ENCODE assay signal across 1 cellular context in the genomic region with DNA sequence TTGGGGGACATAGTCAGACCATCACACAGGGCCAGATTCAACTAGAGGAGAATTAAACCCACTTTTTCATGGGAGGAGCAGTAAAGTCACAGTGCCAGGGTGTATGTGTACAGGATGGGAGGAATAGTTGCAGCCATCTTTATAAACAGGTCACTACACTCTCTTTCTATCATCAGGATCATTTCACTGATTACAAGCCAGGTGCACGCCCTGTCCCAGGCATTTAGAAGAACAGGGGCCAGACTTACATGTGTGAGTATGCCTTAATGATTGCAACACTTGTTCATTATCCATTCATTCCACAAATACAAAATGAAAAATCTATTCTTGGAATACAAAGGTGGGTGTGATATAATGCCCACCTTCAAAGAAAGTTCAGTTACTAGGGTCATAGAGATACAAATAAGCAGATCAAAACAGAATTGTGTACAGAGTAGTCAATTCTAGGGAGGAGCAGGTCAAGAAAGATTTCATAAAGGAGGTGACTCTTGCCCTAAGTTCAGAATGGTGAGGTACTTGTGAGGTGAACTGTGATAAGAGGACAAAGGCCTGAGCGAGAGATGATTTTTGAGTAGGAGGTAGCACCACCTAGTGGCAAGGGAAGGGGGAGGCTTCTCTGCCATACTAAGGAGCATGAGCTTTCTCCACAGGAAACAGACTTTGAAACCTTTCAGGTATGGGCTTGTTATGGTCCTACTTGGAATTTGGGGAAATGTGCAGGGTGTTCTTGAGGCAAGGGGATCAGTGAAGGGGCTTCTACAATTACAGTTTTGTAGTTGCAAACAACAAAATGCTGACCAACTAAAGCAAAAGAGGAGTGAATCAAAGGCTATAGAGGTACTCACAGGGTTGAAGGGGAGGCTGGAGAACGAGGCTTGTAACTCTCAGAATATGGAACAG.
TF ChIP-seq lines count a peak whose summit lies in the region.

No MANE protein-coding gene starts in this region.

TF ChIP-seq in H1, 55 proteins besides CTCF, POLR2A, EP300 and RAD21 (continued from another document):
- TF ChIP-seq, protein P1, sequence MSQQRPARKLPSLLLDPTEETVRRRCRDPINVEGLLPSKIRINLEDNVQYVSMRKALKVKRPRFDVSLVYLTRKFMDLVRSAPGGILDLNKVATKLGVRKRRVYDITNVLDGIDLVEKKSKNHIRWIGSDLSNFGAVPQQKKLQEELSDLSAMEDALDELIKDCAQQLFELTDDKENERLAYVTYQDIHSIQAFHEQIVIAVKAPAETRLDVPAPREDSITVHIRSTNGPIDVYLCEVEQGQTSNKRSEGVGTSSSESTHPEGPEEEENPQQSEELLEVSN (IDR thresholded peaks at IDR 0.05), result no peak
- no peak for TF ChIP-seq YY1 (IDR thresholded peaks at IDR 0.05; ENCODE audit: low read depth, low read length)
- TF ChIP-seq TAF7 (optimal IDR thresholded peaks at IDR 0.05; ENCODE audit: borderline replicate concordance, low read depth, low read length), result no peak
- TF ChIP-seq HDAC6 (IDR thresholded peaks at IDR 0.05; ENCODE audit: low read depth, low read length), result no peak
- TF ChIP-seq TEAD4 (IDR thresholded peaks at IDR 0.05; ENCODE audit: low read depth, low read length), result no peak
- no peak for TF ChIP-seq POU5F1 (IDR thresholded peaks at IDR 0.05; ENCODE audit: low read depth, low read length)
- TF ChIP-seq NRF1 (IDR thresholded peaks at IDR 0.05; ENCODE audit: low read depth, low read length), result no peak
TF ChIP-seq in H1: peak in this region for 0.
